In the genomic region with DNA sequence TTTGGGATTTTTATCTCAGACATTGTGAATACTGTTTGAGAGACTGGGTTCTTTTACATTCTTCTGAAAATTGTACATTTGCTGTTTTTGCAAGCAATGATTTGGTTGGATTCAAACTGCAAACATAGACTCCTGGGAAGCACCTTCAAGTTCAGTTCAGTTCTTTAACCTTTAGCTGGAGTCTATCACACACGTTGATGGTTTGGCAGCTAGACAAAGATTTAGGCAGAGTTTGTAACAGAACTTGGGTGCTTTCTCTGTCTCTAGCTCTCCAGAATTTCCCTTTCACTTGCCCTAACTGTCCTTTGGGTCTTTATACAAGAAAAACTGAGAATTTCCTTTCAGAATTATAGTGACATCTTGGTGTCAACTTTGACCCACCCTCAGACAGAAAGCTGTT, we compare ENCODE assay signal across 1 cellular context.
TF ChIP-seq lines count a peak whose summit lies in the region.

No MANE protein-coding gene starts in this region.

TF ChIP-seq in H1, 55 proteins besides CTCF, POLR2A, EP300 and RAD21:
- TF ChIP-seq KDM4A (IDR thresholded peaks at IDR 0.05; ENCODE audit: low read depth, low read length, severe bottlenecking) (no peak), NANOG (IDR thresholded peaks at IDR 0.05; ENCODE audit: insufficient read depth, low read depth, low read length, poor library complexity, severe bottlenecking) (no peak), TCF12 (IDR thresholded peaks at IDR 0.05; ENCODE audit: low read depth, low read length) (no peak), TAF7 (optimal IDR thresholded peaks at IDR 0.05; ENCODE audit: borderline replicate concordance, low read depth, low read length) (no peak), SAP30 (IDR thresholded peaks at IDR 0.05; ENCODE audit: insufficient read depth, insufficient replicate concordance, low read length) (no peak), RNF2 (IDR thresholded peaks at IDR 0.05; ENCODE audit: borderline replicate concordance, low read depth, low read length, missing control alignments, poor library complexity, severe bottlenecking) (no peak), HDAC6 (IDR thresholded peaks at IDR 0.05; ENCODE audit: low read depth, low read length) (no peak), SP4 (IDR thresholded peaks at IDR 0.05; ENCODE audit: low read length) (no peak), HDAC2 (IDR thresholded peaks at IDR 0.05; ENCODE audit: borderline replicate concordance in 1 of 2, low read depth in 2 of 2, low read length in 2 of 2) (no peak), SIX5 (IDR thresholded peaks at IDR 0.05; ENCODE audit: low read depth, low read length) (no peak), PHF8 (conservative IDR thresholded peaks at IDR 0.05; ENCODE audit: low read depth, low read length) (no peak)
- TF ChIP-seq, protein P1, sequence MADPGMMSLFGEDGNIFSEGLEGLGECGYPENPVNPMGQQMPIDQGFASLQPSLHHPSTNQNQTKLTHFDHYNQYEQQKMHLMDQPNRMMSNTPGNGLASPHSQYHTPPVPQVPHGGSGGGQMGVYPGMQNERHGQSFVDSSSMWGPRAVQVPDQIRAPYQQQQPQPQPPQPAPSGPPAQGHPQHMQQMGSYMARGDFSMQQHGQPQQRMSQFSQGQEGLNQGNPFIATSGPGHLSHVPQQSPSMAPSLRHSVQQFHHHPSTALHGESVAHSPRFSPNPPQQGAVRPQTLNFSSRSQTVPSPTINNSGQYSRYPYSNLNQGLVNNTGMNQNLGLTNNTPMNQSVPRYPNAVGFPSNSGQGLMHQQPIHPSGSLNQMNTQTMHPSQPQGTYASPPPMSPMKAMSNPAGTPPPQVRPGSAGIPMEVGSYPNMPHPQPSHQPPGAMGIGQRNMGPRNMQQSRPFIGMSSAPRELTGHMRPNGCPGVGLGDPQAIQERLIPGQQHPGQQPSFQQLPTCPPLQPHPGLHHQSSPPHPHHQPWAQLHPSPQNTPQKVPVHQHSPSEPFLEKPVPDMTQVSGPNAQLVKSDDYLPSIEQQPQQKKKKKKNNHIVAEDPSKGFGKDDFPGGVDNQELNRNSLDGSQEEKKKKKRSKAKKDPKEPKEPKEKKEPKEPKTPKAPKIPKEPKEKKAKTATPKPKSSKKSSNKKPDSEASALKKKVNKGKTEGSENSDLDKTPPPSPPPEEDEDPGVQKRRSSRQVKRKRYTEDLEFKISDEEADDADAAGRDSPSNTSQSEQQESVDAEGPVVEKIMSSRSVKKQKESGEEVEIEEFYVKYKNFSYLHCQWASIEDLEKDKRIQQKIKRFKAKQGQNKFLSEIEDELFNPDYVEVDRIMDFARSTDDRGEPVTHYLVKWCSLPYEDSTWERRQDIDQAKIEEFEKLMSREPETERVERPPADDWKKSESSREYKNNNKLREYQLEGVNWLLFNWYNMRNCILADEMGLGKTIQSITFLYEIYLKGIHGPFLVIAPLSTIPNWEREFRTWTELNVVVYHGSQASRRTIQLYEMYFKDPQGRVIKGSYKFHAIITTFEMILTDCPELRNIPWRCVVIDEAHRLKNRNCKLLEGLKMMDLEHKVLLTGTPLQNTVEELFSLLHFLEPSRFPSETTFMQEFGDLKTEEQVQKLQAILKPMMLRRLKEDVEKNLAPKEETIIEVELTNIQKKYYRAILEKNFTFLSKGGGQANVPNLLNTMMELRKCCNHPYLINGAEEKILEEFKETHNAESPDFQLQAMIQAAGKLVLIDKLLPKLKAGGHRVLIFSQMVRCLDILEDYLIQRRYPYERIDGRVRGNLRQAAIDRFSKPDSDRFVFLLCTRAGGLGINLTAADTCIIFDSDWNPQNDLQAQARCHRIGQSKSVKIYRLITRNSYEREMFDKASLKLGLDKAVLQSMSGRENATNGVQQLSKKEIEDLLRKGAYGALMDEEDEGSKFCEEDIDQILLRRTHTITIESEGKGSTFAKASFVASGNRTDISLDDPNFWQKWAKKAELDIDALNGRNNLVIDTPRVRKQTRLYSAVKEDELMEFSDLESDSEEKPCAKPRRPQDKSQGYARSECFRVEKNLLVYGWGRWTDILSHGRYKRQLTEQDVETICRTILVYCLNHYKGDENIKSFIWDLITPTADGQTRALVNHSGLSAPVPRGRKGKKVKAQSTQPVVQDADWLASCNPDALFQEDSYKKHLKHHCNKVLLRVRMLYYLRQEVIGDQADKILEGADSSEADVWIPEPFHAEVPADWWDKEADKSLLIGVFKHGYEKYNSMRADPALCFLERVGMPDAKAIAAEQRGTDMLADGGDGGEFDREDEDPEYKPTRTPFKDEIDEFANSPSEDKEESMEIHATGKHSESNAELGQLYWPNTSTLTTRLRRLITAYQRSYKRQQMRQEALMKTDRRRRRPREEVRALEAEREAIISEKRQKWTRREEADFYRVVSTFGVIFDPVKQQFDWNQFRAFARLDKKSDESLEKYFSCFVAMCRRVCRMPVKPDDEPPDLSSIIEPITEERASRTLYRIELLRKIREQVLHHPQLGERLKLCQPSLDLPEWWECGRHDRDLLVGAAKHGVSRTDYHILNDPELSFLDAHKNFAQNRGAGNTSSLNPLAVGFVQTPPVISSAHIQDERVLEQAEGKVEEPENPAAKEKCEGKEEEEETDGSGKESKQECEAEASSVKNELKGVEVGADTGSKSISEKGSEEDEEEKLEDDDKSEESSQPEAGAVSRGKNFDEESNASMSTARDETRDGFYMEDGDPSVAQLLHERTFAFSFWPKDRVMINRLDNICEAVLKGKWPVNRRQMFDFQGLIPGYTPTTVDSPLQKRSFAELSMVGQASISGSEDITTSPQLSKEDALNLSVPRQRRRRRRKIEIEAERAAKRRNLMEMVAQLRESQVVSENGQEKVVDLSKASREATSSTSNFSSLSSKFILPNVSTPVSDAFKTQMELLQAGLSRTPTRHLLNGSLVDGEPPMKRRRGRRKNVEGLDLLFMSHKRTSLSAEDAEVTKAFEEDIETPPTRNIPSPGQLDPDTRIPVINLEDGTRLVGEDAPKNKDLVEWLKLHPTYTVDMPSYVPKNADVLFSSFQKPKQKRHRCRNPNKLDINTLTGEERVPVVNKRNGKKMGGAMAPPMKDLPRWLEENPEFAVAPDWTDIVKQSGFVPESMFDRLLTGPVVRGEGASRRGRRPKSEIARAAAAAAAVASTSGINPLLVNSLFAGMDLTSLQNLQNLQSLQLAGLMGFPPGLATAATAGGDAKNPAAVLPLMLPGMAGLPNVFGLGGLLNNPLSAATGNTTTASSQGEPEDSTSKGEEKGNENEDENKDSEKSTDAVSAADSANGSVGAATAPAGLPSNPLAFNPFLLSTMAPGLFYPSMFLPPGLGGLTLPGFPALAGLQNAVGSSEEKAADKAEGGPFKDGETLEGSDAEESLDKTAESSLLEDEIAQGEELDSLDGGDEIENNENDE (IDR thresholded peaks at IDR 0.05; ENCODE audit: insufficient replicate concordance, low read length) = no peak
TF ChIP-seq in H1: peak in this region for 0.
